ENCODE assay signal across 13 cellular contexts in the genomic region with DNA sequence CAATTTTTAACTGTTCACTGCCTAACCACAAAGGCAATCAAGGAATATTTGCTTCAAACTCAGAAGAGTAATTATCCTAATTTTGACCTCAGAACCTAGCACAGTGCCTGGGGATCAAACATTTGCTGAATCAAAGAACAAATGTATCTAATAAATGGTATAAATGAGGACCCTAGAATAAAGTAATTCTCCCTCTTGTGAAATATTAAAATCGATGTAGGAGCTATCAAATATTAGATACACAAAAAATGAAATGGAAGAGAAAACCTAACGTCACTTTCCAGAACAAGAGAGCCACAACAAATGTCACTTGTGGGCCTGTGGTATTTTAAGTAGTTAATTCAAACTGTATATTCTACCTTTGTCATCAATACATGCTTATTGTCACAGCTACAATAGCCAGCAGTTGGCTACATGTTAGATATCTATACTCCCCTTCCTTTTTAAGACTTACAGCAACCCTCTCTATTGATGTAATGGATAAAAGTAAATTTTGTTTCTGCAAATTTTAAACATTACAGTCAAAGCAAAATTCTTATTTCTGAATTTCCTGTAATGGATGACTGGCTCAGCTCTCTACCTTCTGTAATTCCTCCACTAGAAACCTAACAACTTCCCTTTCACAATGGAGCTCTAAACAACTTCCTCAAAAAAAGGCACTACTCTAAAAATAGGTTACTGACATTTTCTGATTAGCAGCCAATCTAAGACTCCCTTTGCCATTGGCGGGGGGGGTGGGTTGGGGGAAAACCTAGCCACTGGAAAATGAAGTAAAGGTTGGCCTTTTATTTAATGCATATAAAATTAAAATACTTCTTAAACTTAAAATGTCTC. TPM values are rescaled to one million over a fixed set of nuclear protein-coding genes. Genes with fewer than 3 reads are reported as not detected.
A peak's percentile ranks its signal among the peaks of the same experiment; 100 is the strongest.
DNase-seq lines count a peak whose midpoint lies in the region; ATAC-seq and TF ChIP-seq lines count a peak whose summit lies in the region.
"Had no signal": no experiment of that assay in that cellular context is flagged by ENCODE, and none has a peak within 500 bp of the region (broad histone marks: within the 10 kb centered on the region; RNA-seq: fewer than 3 reads in every experiment).

No MANE protein-coding gene starts in this region.

- POLR2A ChIA-PET in activated CD4-positive, alpha-beta T cell treated with anti-CD3 and anti-CD28 coated beads for 36 hours (lab: Charles Lee), result no interaction called here

- H3K4me3 ChIP-seq in fibroblast of the aortic adventitia (ENCODE audit: low read depth, low read length) (no peak overlapping the region), testis (no peak overlapping the region), dorsolateral prefrontal cortex (no peak overlapping the region)

- no peak overlapping the region for H3K4me3 Mint-ChIP-seq in activated CD4-positive, alpha-beta T cell treated with anti-CD3 and anti-CD28 coated beads for 36 hours
- H3K4me3 Mint-ChIP-seq in stimulated activated naive B cell treated with anti-CD40 and anti-IgM and Interleukin-4, amounts not matched to agents 10 μg/mL and 1 μg/mL and 100 μg/mL, for 72 hours, result peak overlapping the region; percentile 33 to 55
- H3K4me3 Mint-ChIP-seq: endodermal cell had no signal

- no peaks in the 10 kb centered on the region for H3K9me3 ChIP-seq in testis

- H3K27me3 Mint-ChIP-seq in activated CD4-positive, alpha-beta T cell treated with anti-CD3 and anti-CD28 coated beads for 36 hours, result no peaks in the 10 kb centered on the region
- no peaks in the 10 kb centered on the region for H3K27me3 Mint-ChIP-seq in stimulated activated naive B cell treated with anti-CD40 and anti-IgM and Interleukin-4, amounts not matched to agents 10 μg/mL and 1 μg/mL and 100 μg/mL, for 72 hours

- H3K4me1 ChIP-seq in testis, result no peaks in the 10 kb centered on the region

- H3K27me3 ChIP-seq in testis (no peaks in the 10 kb centered on the region), dorsolateral prefrontal cortex (no peaks in the 10 kb centered on the region)

- TF ChIP-seq POLR2A in testis (IDR thresholded peaks at IDR 0.05), result no peak

- H3K27ac ChIP-seq in testis (no peak overlapping the region), dorsolateral prefrontal cortex (peak overlapping the region in 25 of 59 donors; percentile 2 to 61 (median 30))
- H3K27ac ChIP-seq: 22Rv1 had no signal

- intact Hi-C loops in activated CD4-positive, alpha-beta T cell treated with anti-CD3 and anti-CD28 coated beads for 36 hours (cut with DNase I, micrococcal nuclease), result loop anchor here in 1 of 2 experiments (5.0 kb wide), 1 partner anchor 34 kb away; no protein-coding TSS in a partner anchor
- intact Hi-C loops in testis (cut with DNase I; ENCODE audit: low total_unique reads) (no loop called here), dorsolateral prefrontal cortex (cut with DNase I) (no loop called here)

- no peak for ATAC-seq in activated CD4-positive, alpha-beta T cell treated with anti-CD3 and anti-CD28 coated beads for 36 hours
- ATAC-seq in stimulated activated naive B cell treated with anti-CD40 and anti-IgM and Interleukin-4, amounts not matched to agents 10 μg/mL and 1 μg/mL and 100 μg/mL, for 72 hours (replicated peaks), result peak; percentile 85 to 86

- peaks cover 46% of the 10 kb centered on the region for H3K36me3 Mint-ChIP-seq in activated CD4-positive, alpha-beta T cell treated with anti-CD3 and anti-CD28 coated beads for 36 hours (ENCODE audit: low read depth)
- H3K36me3 Mint-ChIP-seq in stimulated activated naive B cell treated with anti-CD40 and anti-IgM and Interleukin-4, amounts not matched to agents 10 μg/mL and 1 μg/mL and 100 μg/mL, for 72 hours, result peaks cover 36 to 63% of the 10 kb centered on the region in 2 donors

- DNase-seq in activated CD4-positive, alpha-beta T cell treated with anti-CD3 and anti-CD28 coated beads for 36 hours, result no peak
- DNase-seq in activated CD4-positive, alpha-beta T cell treated with anti-CD3 and anti-CD28 coated beads, Interleukin-2, amount 50 U/mL, for 48 hours, result no peak
- peak; percentile 86 for DNase-seq in OCI-M1 (lab: John Stamatoyannopoulos, UW)
- DNase-seq in fibroblast of the aortic adventitia (ENCODE audit: low read depth), result peak; percentile 22
- DNase-seq in stimulated activated naive B cell treated with anti-CD40 and anti-IgM and Interleukin-4, amounts not matched to agents 10 μg/mL and 1 μg/mL and 100 μg/mL, for 72 hours, result no peak
- no peak for DNase-seq in cerebellum (ENCODE audit: low spot score)
- DNase-seq in testis, result no peak
- DNase-seq in dorsolateral prefrontal cortex, result no peak
- DNase-seq: activated effector memory CD4-positive, alpha-beta T cell treated with anti-CD3 and anti-CD28 coated beads, Interleukin-2, amount 50 U/mL, for 16 hours; endodermal cell; NCI-H1694 treated with DMSO at 0.1 percent for 48 hours; SW 1271 had no signal

- H3K9me3 Mint-ChIP-seq in activated CD4-positive, alpha-beta T cell treated with anti-CD3 and anti-CD28 coated beads for 36 hours (ENCODE audit: low read depth), result no peaks in the 10 kb centered on the region
- H3K9me3 Mint-ChIP-seq in stimulated activated naive B cell treated with anti-CD40 and anti-IgM and Interleukin-4, amounts not matched to agents 10 μg/mL and 1 μg/mL and 100 μg/mL, for 72 hours, result peaks cover 0 to 4% of the 10 kb centered on the region in 2 donors
- H3K9me3 Mint-ChIP-seq: endodermal cell had no signal

- peaks cover 76% of the 10 kb centered on the region for H3K4me1 Mint-ChIP-seq in activated CD4-positive, alpha-beta T cell treated with anti-CD3 and anti-CD28 coated beads for 36 hours
- peaks cover 42 to 92% of the 10 kb centered on the region in 2 donors for H3K4me1 Mint-ChIP-seq in stimulated activated naive B cell treated with anti-CD40 and anti-IgM and Interleukin-4, amounts not matched to agents 10 μg/mL and 1 μg/mL and 100 μg/mL, for 72 hours

- TF ChIP-seq CTCF in fibroblast of the aortic adventitia (IDR thresholded peaks at IDR 0.05; ENCODE audit: insufficient read depth, low read length), result no peak
- no peak for TF ChIP-seq CTCF in testis (IDR thresholded peaks at IDR 0.05)
- TF ChIP-seq CTCF in dorsolateral prefrontal cortex (IDR thresholded peaks at IDR 0.05 in 54 of 56, conservative IDR thresholded peaks at IDR 0.05 in 2 of 56; ENCODE audit: low read depth in 1 of 56, partially characterized antibody in 56 of 56), result no peak

- peak overlapping the region; percentile 5 for H3K27ac Mint-ChIP-seq in activated CD4-positive, alpha-beta T cell treated with anti-CD3 and anti-CD28 coated beads for 36 hours
- peak overlapping the region; percentile 89 for H3K27ac Mint-ChIP-seq in stimulated activated naive B cell treated with anti-CD40 and anti-IgM and Interleukin-4, amounts not matched to agents 10 μg/mL and 1 μg/mL and 100 μg/mL, for 72 hours

- WGBS in testis, 2 donors, result 75% methylated on average over 3 of the region's 3 CpGs

- no peaks in the 10 kb centered on the region for H3K36me3 ChIP-seq in testis (ENCODE audit: low read depth, missing control alignments)

- CTCF ChIA-PET in activated CD4-positive, alpha-beta T cell treated with anti-CD3 and anti-CD28 coated beads for 36 hours (lab: Charles Lee), result interaction anchor here (0.6 to 0.9 kb wide), 2 partner anchors 13 to 134 kb away, joined by 3 read pairs; no protein-coding TSS in a partner anchor

RNA-seq across cellular contexts. Expression of gene PUM1, which starts 37.6 kb away (rescaled TPM):
- 10 to 100 TPM; 87.1 to 91.4 TPM for total RNA-seq in activated CD4-positive, alpha-beta T cell treated with anti-CD3 and anti-CD28 coated beads for 36 hours
- 32.9 and 61.1 TPM in 2 replicates for total RNA-seq in fibroblast of the aortic adventitia (ENCODE audit: low replicate concordance)
- 125 TPM for total RNA-seq in cerebellum
- total RNA-seq in testis, result 10 to 100 TPM; 70.5 to 89.0 TPM
- polyA plus RNA-seq in testis (ENCODE audit: insufficient read depth, low read depth, low replicate concordance), result 41.3 TPM
- total RNA-seq in dorsolateral prefrontal cortex, result 100 to 1,000 TPM in 119 of 120 experiments, 10 to 100 TPM in 1; 99.6 to 180 (median 142) TPM

Comparison
In these comparisons a context has a peak if more than half of its experiments do, and no peak if none do; other contexts are left out.
1. DNase-seq: peak in OCI-M1 (single experiment) and fibroblast of the aortic adventitia (single experiment); none in activated CD4-positive, alpha-beta T cell treated with anti-CD3 and anti-CD28 coated beads for 36 hours (single experiment), activated CD4-positive, alpha-beta T cell treated with anti-CD3 and anti-CD28 coated beads, Interleukin-2, amount 50 U/mL, for 48 hours (0 of 2), stimulated activated naive B cell treated with anti-CD40 and anti-IgM and Interleukin-4, amounts not matched to agents 10 μg/mL and 1 μg/mL and 100 μg/mL, for 72 hours (single experiment), cerebellum (single experiment), testis (single experiment) and dorsolateral prefrontal cortex (0 of 10).